Comparison of ENCODE assay signal across 23 cellular contexts in genomic region chr3:108042300-108042699, GRCh38.
"Had no signal": no experiment of that assay in that cellular context is flagged by ENCODE, and none has a peak within 500 bp of the region (broad histone marks: within the 10 kb centered on the region; RNA-seq: fewer than 3 reads in every experiment).

No MANE protein-coding gene starts in this region.

- H3K27ac Mint-ChIP-seq: activated CD4-positive, alpha-beta memory T cell treated with anti-CD3 and anti-CD28 coated beads, Interleukin-2, amount 10 ng/mL, durations not matched to agents 7 days and 5 days; activated T-helper 17 cell treated with anti-CD3 and anti-CD28 coated beads, Interleukin-2, amount 50 U/mL, for 72 hours; brain; dendritic cell treated with granulocyte-macrophage colony-stimulating factor and Interleukin-4, amounts not matched to agents 40 ng/mL and 50 ng/mL, for 4 days; memory B cell; type B pancreatic cell had no signal

- H3K4me3 ChIP-seq: heart right ventricle, mucosa of descending colon, sigmoid colon, smooth muscle cell, thoracic aorta had no signal

- H3K36me3 ChIP-seq: thoracic aorta had no signal

- DNase-seq: activated CD4-positive, alpha-beta memory T cell treated with anti-CD3 and anti-CD28 coated beads, Interleukin-2, amount 10 ng/mL, durations not matched to agents 7 days and 5 days; activated CD4-positive, alpha-beta T cell treated with anti-CD3 and anti-CD28 coated beads for 4 hours; activated CD4-positive, CD25-positive, alpha-beta regulatory T cell; activated naive CD4-positive, alpha-beta T cell; anterior cingulate cortex; effector CD4-positive, alpha-beta T cell; erythroblast; foreskin fibroblast; heart right ventricle; islet precursor cell; left colon; mucosa of descending colon; sigmoid colon; stimulated activated CD4-positive, alpha-beta T cell treated with anti-CD3 and anti-CD28 coated beads, Interleukin-15, amount 100 ng/mL, for 24 hours; stimulated activated naive CD4-positive, alpha-beta T cell; T-helper 1 cell had no signal

- H3K27me3 Mint-ChIP-seq: activated CD4-positive, alpha-beta memory T cell treated with anti-CD3 and anti-CD28 coated beads, Interleukin-2, amount 10 ng/mL, durations not matched to agents 7 days and 5 days; activated T-helper 17 cell treated with anti-CD3 and anti-CD28 coated beads, Interleukin-2, amount 50 U/mL, for 72 hours; brain; dendritic cell treated with granulocyte-macrophage colony-stimulating factor and Interleukin-4, amounts not matched to agents 40 ng/mL and 50 ng/mL, for 4 days; memory B cell; type B pancreatic cell had no signal

- H3K9me3 Mint-ChIP-seq: activated CD4-positive, alpha-beta memory T cell treated with anti-CD3 and anti-CD28 coated beads, Interleukin-2, amount 10 ng/mL, durations not matched to agents 7 days and 5 days; activated T-helper 17 cell treated with anti-CD3 and anti-CD28 coated beads, Interleukin-2, amount 50 U/mL, for 72 hours; brain; dendritic cell treated with granulocyte-macrophage colony-stimulating factor and Interleukin-4, amounts not matched to agents 40 ng/mL and 50 ng/mL, for 4 days; memory B cell; type B pancreatic cell had no signal

- H3K4me1 ChIP-seq: sigmoid colon had no signal

- ATAC-seq: activated T-helper 17 cell treated with anti-CD3 and anti-CD28 coated beads, Interleukin-2, amount 50 U/mL, for 72 hours; heart right ventricle; left colon; mucosa of descending colon had no signal

- H3K27ac ChIP-seq: heart right ventricle, sigmoid colon, thoracic aorta had no signal

- H3K9me3 ChIP-seq: heart right ventricle, mucosa of descending colon, sigmoid colon, thoracic aorta had no signal

- H3K4me3 Mint-ChIP-seq: activated CD4-positive, alpha-beta memory T cell treated with anti-CD3 and anti-CD28 coated beads, Interleukin-2, amount 10 ng/mL, durations not matched to agents 7 days and 5 days; activated T-helper 17 cell treated with anti-CD3 and anti-CD28 coated beads, Interleukin-2, amount 50 U/mL, for 72 hours; brain; dendritic cell treated with granulocyte-macrophage colony-stimulating factor and Interleukin-4, amounts not matched to agents 40 ng/mL and 50 ng/mL, for 4 days; memory B cell; type B pancreatic cell had no signal

- H3K27me3 ChIP-seq: heart right ventricle, sigmoid colon had no signal

- H3K4me1 Mint-ChIP-seq: activated CD4-positive, alpha-beta memory T cell treated with anti-CD3 and anti-CD28 coated beads, Interleukin-2, amount 10 ng/mL, durations not matched to agents 7 days and 5 days had no signal
